9 cellular contexts compared by ENCODE assay signal in the genomic region with DNA sequence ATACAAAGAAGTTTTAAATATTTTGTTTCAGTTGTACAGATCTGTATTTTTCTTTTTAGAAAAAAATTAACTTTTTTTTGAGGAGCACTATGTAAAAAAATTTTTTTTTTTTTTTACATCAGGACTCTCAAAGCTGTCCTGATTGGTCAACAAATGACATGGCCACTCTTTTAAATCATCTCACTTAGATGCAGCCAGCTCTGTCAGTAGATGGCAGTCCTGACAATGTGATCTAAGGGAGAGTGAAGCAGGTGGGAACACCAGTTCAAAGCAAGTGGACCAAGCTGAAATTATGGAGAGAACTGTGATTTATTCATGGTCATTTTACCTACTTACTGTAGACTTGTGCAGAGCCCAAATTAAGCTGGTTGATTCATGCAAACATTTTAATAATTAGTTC.
DNase-seq lines count a peak whose midpoint lies in the region; ATAC-seq and TF ChIP-seq lines count a peak whose summit lies in the region.
"Had no signal": no experiment of that assay in that cellular context is flagged by ENCODE, and none has a peak within 500 bp of the region (broad histone marks: within the 10 kb centered on the region; RNA-seq: fewer than 3 reads in every experiment).

No MANE protein-coding gene starts in this region.

- H3K36me3 ChIP-seq in uterus (no peaks in the 10 kb centered on the region), lower lobe of right lung (no peaks in the 10 kb centered on the region)

- H3K4me1 ChIP-seq in uterus (no peaks in the 10 kb centered on the region), lower lobe of right lung (no peaks in the 10 kb centered on the region)

- TF ChIP-seq CTCF in fibroblast of mammary gland (conservative IDR thresholded peaks at IDR 0.05; ENCODE audit: control insufficient read depth, insufficient read depth, low read depth, low read length) (peak; percentile 34), uterus (IDR thresholded peaks at IDR 0.05) (peak in 3 of 4 experiments; percentile 4 to 27 (median 16)), lower lobe of right lung (IDR thresholded peaks at IDR 0.05) (no peak)

- H3K4me3 ChIP-seq in fibroblast of mammary gland (ENCODE audit: control insufficient read depth, low read depth, low read length) (no peak overlapping the region), uterus (no peak overlapping the region), lower lobe of right lung (no peak overlapping the region)

- H3K9me3 ChIP-seq in uterus (no peaks in the 10 kb centered on the region), lower lobe of right lung (no peaks in the 10 kb centered on the region)

- intact Hi-C loops in uterus (cut with DNase I; ENCODE audit: low total_unique reads), result no loop called here
- intact Hi-C loops in lower lobe of right lung (cut with DNase I), result no loop called here

- no peak overlapping the region for H3K27ac ChIP-seq in uterus
- H3K27ac ChIP-seq in lower lobe of right lung, result no peak overlapping the region

- TF ChIP-seq POLR2A in uterus (IDR thresholded peaks at IDR 0.05), result no peak

- DNase-seq in D341Med (ENCODE audit: low spot score), result peak; percentile 65
- peak; percentile 77 for DNase-seq in NCI-H82 (lab: John Stamatoyannopoulos, UW)
- DNase-seq in fibroblast of mammary gland (ENCODE audit: low read depth), result peak; percentile 65
- DNase-seq in uterus, result no peak
- no peak for DNase-seq in effector CD8-positive, alpha-beta T cell (lab: John Stamatoyannopoulos, UW)
- no peak for DNase-seq in lower lobe of right lung
- DNase-seq: naive B cell had no signal

- H3K27me3 ChIP-seq in uterus (no peaks in the 10 kb centered on the region), lower lobe of right lung (ENCODE audit: low read depth) (no peaks in the 10 kb centered on the region)

- peak; percentile 78 for ATAC-seq in GM18870 (IDR thresholded peaks at IDR 0.05; ENCODE audit: unreplicated experiment)
- peak; percentile 92 for ATAC-seq in HG03108 (IDR thresholded peaks at IDR 0.05; ENCODE audit: unreplicated experiment)
- ATAC-seq in lower lobe of right lung, result no peak

Comparison
In these comparisons a context has a peak if more than half of its experiments do, and no peak if none do; other contexts are left out.
1. DNase-seq: peak in D341Med (single experiment), NCI-H82 (single experiment) and fibroblast of mammary gland (single experiment); none in uterus (0 of 2), effector CD8-positive, alpha-beta T cell (single experiment) and lower lobe of right lung (single experiment).
2. ATAC-seq: peak in GM18870 (single experiment) and HG03108 (single experiment); none in lower lobe of right lung (0 of 2).